In the genomic region with DNA sequence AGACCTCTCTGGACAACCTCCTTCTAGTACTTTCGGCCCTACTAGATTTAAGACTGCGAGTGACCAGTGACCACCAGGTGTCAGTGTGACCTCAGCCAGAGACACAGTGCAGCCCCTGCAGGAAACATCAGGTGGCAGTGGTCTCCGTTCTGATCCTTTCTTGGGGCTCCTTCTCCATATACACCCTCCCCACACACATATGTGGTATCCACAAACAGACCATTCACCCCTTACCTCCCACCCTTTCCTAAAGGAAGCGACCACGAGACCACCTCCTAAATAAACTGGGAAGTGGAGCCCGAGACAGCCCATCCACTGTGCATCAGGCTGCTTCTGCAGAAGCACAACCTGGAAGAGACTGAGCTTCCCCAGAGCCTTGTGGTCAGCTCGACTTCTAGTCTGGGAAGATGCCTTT, we compare ENCODE assay signal across 8 cellular contexts. TPM values are rescaled to one million over a fixed set of nuclear protein-coding genes. Genes with fewer than 3 reads are reported as not detected.
DNase-seq lines count a peak whose midpoint lies in the region; ATAC-seq, FAIRE-seq and TF ChIP-seq lines count a peak whose summit lies in the region.

No MANE protein-coding gene starts in this region.

- H3K4me3 ChIP-seq in WI38 (ENCODE audit: low read depth, low read length) (no peak overlapping the region), cardiac fibroblast (replicated peaks in 1 of 2; ENCODE audit: low read depth in 2 of 2, low read length in 2 of 2) (no peak overlapping the region), kidney (ENCODE audit: low read length in 2 of 2) (no peak overlapping the region)

- TF ChIP-seq CTCF in WI38 (IDR thresholded peaks at IDR 0.05; ENCODE audit: low read depth, low read length): peak; percentile 89
- peak; percentile 96 for TF ChIP-seq CTCF in cardiac fibroblast (IDR thresholded peaks at IDR 0.05; ENCODE audit: low read depth, low read length)
- TF ChIP-seq CTCF in kidney (IDR thresholded peaks at IDR 0.05; ENCODE audit: borderline replicate concordance, extremely low read depth, insufficient read depth): peak; percentile 99

- H3K9me3 ChIP-seq in kidney (ENCODE audit: control insufficient read depth in 1 of 2, low read length in 2 of 2): no peaks in the 10 kb centered on the region

- H3K36me3 ChIP-seq in kidney (ENCODE audit: control insufficient read depth in 1 of 2, insufficient read depth in 2 of 2, low read length in 2 of 2): peaks cover 9% of the 10 kb centered on the region in 2 donors

- peaks cover 28 to 29% of the 10 kb centered on the region in 2 donors for H3K4me1 ChIP-seq in kidney (ENCODE audit: control insufficient read depth in 1 of 2, insufficient read depth in 1 of 2, low read depth in 1 of 2, low read length in 2 of 2)

- no peak overlapping the region for H3K9ac ChIP-seq in kidney (ENCODE audit: low read length in 2 of 2)

- no peak for ATAC-seq in HG02588 (IDR thresholded peaks at IDR 0.05; ENCODE audit: unreplicated experiment)

- DNase-seq in NCI-H2081 (lab: John Stamatoyannopoulos, UW) (peak; percentile 33 to 53), NCI-H2081 treated with DMSO at 0.1 percent for 48 hours (lab: John Stamatoyannopoulos, UW) (no peak), NCI-H128 (lab: John Stamatoyannopoulos, UW; ENCODE audit: unreplicated experiment) (peak; percentile 2), cardiac fibroblast (ENCODE audit: low read depth in 2 of 2) (peak; percentile 76 to 82), kidney (no peak)
- peak; percentile 72 to 80 for DNase-seq in stimulated activated CD4-positive, alpha-beta T cell treated with anti-CD3 and anti-CD28 coated beads, Interleukin-2, amount 100 ng/mL, for 24 hours

- no peak overlapping the region for H3K27ac ChIP-seq in kidney (ENCODE audit: low read depth in 2 of 2, low read length in 2 of 2)

- intact Hi-C loops in kidney (cut with DNase I): loop anchor here (10.0 kb wide), 1 partner anchor 266 kb away; the partner anchor contains the start of gene NFAM1

- FAIRE-seq in kidney (lab: Jason Lieb, UNC): no peak

RNA-seq across cellular contexts. Expression of gene CYP2D6, which starts 38.5 kb away (rescaled TPM):
- 3.2 TPM for total RNA-seq in kidney
- polyA plus RNA-seq in kidney (ENCODE audit: insufficient read depth, low read depth, low replicate concordance): 0.39 TPM

Comparison
In these comparisons a context has a peak if more than half of its experiments do, and no peak if none do; other contexts are left out.
1. DNase-seq: peak in NCI-H2081 (2 of 2), NCI-H128 (single experiment), cardiac fibroblast (2 of 2) and stimulated activated CD4-positive, alpha-beta T cell treated with anti-CD3 and anti-CD28 coated beads, Interleukin-2, amount 100 ng/mL, for 24 hours (2 of 2); none in NCI-H2081 treated with DMSO at 0.1 percent for 48 hours (single experiment) and kidney (single experiment).
2. Peak in every context shown above with its lines, with median percentiles within 50 percentile points of each other: CTCF ChIP-seq.